In genomic region chr15:60423540-60423939, GRCh38 we compare ENCODE assay signal across 1 cellular context.
TF ChIP-seq lines count a peak whose summit lies in the region.

No MANE protein-coding gene starts in this region.

TF ChIP-seq in WTC11, 78 proteins besides CTCF, POLR2A, EP300 and RAD21 (continued from another document):
- TF ChIP-seq AFF4 (CRISPR knock-in tag; IDR thresholded peaks at IDR 0.05; ENCODE audit: borderline replicate concordance): no peak
- TF ChIP-seq ATF3 (CRISPR knock-in tag; conservative IDR thresholded peaks at IDR 0.05): no peak
- TF ChIP-seq NR2C2 (CRISPR knock-in tag; IDR thresholded peaks at IDR 0.05): no peak
- TF ChIP-seq ZNF423 (CRISPR knock-in tag; IDR thresholded peaks at IDR 0.05): no peak
- TF ChIP-seq ZBTB21 (CRISPR knock-in tag; IDR thresholded peaks at IDR 0.05; ENCODE audit: borderline replicate concordance): no peak
- no peak for TF ChIP-seq PRDM15 (CRISPR knock-in tag; IDR thresholded peaks at IDR 0.05)
- TF ChIP-seq FOXP4 (CRISPR knock-in tag; IDR thresholded peaks at IDR 0.05): no peak
- no peak for TF ChIP-seq SMAD3 (CRISPR knock-in tag; IDR thresholded peaks at IDR 0.05; ENCODE audit: borderline replicate concordance)
- no peak for TF ChIP-seq ZNF512 (CRISPR knock-in tag; IDR thresholded peaks at IDR 0.05; ENCODE audit: borderline replicate concordance)
- TF ChIP-seq CBFB (CRISPR knock-in tag; IDR thresholded peaks at IDR 0.05; ENCODE audit: low read depth): no peak
- no peak for TF ChIP-seq ZMAT4 (CRISPR knock-in tag; IDR thresholded peaks at IDR 0.05)
- no peak for TF ChIP-seq JAZF1 (CRISPR knock-in tag; IDR thresholded peaks at IDR 0.05)
- no peak for TF ChIP-seq TP53 (CRISPR knock-in tag; IDR thresholded peaks at IDR 0.05)
- no peak for TF ChIP-seq TEAD4 (CRISPR knock-in tag; IDR thresholded peaks at IDR 0.05)
